In the genomic region with DNA sequence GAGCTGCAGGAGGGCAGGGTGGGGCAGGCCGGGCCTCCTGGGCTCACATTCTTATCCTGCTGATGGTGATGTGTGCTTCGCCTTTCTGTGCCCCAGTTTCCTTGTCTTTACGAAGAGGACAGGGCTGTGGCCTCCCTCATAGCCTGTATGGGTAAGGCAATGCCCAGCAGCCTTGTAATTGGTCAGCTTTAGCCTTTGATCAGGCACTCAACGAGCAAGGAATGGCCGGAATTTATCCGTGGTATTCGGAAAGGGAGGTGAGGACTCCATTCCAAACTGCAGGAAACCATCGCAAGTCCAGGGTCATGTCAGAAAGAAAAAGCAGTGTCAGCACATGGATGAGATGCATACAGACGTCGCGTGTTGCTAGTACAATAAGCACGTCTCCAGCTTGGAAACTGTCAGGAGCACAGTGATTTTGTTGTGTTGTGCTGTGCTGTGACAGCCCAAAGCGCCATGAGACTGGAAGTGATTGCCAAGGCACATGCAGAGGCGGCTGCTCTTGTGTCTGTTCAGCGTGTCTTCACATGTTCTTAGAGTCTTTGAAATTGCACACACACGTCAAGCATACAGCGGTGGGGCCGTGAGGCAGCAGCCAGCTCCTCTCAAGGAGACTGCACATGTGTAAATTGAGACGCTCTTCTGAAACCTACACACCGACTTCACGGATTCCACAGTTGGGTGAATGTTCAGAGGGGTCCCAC, we compare ENCODE assay signal across 1 cellular context.
TF ChIP-seq lines count a peak whose summit lies in the region.

No MANE protein-coding gene starts in this region.

TF ChIP-seq in HepG2, 621 proteins besides CTCF, POLR2A, EP300 and RAD21 (continued from another document and continues in another):
- TF ChIP-seq, protein P1, sequence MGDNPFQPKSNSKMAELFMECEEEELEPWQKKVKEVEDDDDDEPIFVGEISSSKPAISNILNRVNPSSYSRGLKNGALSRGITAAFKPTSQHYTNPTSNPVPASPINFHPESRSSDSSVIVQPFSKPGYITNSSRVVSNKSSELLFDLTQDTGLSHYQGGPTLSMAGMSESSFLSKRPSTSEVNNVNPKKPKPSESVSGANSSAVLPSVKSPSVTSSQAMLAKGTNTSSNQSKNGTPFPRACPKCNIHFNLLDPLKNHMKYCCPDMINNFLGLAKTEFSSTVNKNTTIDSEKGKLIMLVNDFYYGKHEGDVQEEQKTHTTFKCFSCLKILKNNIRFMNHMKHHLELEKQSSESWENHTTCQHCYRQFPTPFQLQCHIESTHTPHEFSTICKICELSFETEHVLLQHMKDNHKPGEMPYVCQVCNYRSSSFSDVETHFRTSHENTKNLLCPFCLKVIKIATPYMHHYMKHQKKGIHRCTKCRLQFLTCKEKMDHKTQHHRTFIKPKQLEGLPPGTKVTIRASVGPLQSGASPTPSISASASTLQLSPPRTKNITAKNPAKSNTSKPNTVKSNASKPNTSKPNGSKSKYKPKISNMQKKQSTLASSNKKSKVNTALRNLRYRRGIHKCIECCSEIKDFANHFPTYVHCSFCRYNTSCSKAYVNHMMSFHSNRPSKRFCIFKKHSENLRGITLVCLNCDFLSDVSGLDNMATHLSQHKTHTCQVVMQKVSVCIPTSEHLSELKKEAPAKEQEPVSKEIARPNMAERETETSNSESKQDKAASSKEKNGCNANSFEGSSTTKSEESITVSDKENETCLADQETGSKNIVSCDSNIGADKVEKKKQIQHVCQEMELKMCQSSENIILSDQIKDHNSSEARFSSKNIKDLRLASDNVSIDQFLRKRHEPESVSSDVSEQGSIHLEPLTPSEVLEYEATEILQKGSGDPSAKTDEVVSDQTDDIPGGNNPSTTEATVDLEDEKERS (CRISPR knock-in tag; IDR thresholded peaks at IDR 0.05), result no peak
- TF ChIP-seq ZNF724P (CRISPR knock-in tag; IDR thresholded peaks at IDR 0.05; ENCODE audit: borderline replicate concordance) (no peak), RFX3 (CRISPR knock-in tag; IDR thresholded peaks at IDR 0.05) (no peak), ATF2 (CRISPR knock-in tag; IDR thresholded peaks at IDR 0.05) (no peak), MLX (CRISPR knock-in tag; IDR thresholded peaks at IDR 0.05) (no peak), BRF2 (CRISPR knock-in tag; IDR thresholded peaks at IDR 0.05) (no peak), ZNF280B (CRISPR knock-in tag; IDR thresholded peaks at IDR 0.05; ENCODE audit: borderline replicate concordance) (no peak), ZNF569 (CRISPR knock-in tag; IDR thresholded peaks at IDR 0.05; ENCODE audit: borderline replicate concordance) (no peak), PPARG (CRISPR knock-in tag; conservative IDR thresholded peaks at IDR 0.05) (no peak), ZNF746 (CRISPR knock-in tag; IDR thresholded peaks at IDR 0.05) (no peak), ELF3 (CRISPR knock-in tag; IDR thresholded peaks at IDR 0.05) (no peak), GTF2F1 (IDR thresholded peaks at IDR 0.05; ENCODE audit: low read length) (no peak), NCOA2 (CRISPR knock-in tag; IDR thresholded peaks at IDR 0.05) (no peak), NFRKB (IDR thresholded peaks at IDR 0.05) (no peak), U2AF1 (optimal IDR thresholded peaks at IDR 0.05; ENCODE audit: low read depth, low read length) (no peak), FOXP4 (CRISPR knock-in tag; IDR thresholded peaks at IDR 0.05) (no peak), NFATC3 (CRISPR knock-in tag; IDR thresholded peaks at IDR 0.05) (no peak), HOXD1 (CRISPR knock-in tag; IDR thresholded peaks at IDR 0.05) (no peak), ZNF142 (CRISPR knock-in tag; IDR thresholded peaks at IDR 0.05) (no peak), ZMAT5 (CRISPR knock-in tag; IDR thresholded peaks at IDR 0.05; ENCODE audit: borderline replicate concordance, low read depth) (no peak), DMTF1 (CRISPR knock-in tag; IDR thresholded peaks at IDR 0.05) (no peak), ZNF720 (CRISPR knock-in tag; IDR thresholded peaks at IDR 0.05) (no peak), ARNT2 (CRISPR knock-in tag; IDR thresholded peaks at IDR 0.05; ENCODE audit: low read depth) (no peak)
- TF ChIP-seq, protein P2, sequence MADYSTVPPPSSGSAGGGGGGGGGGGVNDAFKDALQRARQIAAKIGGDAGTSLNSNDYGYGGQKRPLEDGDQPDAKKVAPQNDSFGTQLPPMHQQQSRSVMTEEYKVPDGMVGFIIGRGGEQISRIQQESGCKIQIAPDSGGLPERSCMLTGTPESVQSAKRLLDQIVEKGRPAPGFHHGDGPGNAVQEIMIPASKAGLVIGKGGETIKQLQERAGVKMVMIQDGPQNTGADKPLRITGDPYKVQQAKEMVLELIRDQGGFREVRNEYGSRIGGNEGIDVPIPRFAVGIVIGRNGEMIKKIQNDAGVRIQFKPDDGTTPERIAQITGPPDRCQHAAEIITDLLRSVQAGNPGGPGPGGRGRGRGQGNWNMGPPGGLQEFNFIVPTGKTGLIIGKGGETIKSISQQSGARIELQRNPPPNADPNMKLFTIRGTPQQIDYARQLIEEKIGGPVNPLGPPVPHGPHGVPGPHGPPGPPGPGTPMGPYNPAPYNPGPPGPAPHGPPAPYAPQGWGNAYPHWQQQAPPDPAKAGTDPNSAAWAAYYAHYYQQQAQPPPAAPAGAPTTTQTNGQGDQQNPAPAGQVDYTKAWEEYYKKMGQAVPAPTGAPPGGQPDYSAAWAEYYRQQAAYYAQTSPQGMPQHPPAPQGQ (CRISPR knock-in tag; IDR thresholded peaks at IDR 0.05; ENCODE audit: borderline replicate concordance), result no peak
- TF ChIP-seq, protein P3, sequence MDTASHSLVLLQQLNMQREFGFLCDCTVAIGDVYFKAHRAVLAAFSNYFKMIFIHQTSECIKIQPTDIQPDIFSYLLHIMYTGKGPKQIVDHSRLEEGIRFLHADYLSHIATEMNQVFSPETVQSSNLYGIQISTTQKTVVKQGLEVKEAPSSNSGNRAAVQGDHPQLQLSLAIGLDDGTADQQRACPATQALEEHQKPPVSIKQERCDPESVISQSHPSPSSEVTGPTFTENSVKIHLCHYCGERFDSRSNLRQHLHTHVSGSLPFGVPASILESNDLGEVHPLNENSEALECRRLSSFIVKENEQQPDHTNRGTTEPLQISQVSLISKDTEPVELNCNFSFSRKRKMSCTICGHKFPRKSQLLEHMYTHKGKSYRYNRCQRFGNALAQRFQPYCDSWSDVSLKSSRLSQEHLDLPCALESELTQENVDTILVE (CRISPR knock-in tag; IDR thresholded peaks at IDR 0.05), result no peak
